1 cellular context compared by ENCODE assay signal in genomic region chr11:72744474-72744873, GRCh38.
TF ChIP-seq lines count a peak whose summit lies in the region.

No MANE protein-coding gene starts in this region.

TF ChIP-seq in K562, 482 proteins besides CTCF, POLR2A, EP300 and RAD21 (continues in another document):
- TF ChIP-seq, protein P1, sequence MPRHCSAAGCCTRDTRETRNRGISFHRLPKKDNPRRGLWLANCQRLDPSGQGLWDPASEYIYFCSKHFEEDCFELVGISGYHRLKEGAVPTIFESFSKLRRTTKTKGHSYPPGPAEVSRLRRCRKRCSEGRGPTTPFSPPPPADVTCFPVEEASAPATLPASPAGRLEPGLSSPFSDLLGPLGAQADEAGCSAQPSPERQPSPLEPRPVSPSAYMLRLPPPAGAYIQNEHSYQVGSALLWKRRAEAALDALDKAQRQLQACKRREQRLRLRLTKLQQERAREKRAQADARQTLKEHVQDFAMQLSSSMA (CRISPR knock-in tag; IDR thresholded peaks at IDR 0.05) = no peak
- no peak for TF ChIP-seq RBFOX2 (IDR thresholded peaks at IDR 0.05; ENCODE audit: low read depth, low read length)
- no peak for TF ChIP-seq STAT5A (IDR thresholded peaks at IDR 0.05; ENCODE audit: borderline replicate concordance, low read length)
- TF ChIP-seq, protein P2, sequence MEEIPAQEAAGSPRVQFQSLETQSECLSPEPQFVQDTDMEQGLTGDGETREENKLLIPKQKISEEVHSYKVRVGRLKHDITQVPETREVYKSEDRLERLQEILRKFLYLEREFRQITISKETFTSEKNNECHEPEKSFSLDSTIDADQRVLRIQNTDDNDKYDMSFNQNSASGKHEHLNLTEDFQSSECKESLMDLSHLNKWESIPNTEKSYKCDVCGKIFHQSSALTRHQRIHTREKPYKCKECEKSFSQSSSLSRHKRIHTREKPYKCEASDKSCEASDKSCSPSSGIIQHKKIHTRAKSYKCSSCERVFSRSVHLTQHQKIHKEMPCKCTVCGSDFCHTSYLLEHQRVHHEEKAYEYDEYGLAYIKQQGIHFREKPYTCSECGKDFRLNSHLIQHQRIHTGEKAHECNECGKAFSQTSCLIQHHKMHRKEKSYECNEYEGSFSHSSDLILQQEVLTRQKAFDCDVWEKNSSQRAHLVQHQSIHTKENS (CRISPR knock-in tag; IDR thresholded peaks at IDR 0.05) = no peak
- no peak for TF ChIP-seq ZNF274 (IDR thresholded peaks at IDR 0.05; ENCODE audit: borderline replicate concordance, low read depth, low read length)
- no peak for TF ChIP-seq ZNF384 (IDR thresholded peaks at IDR 0.05; ENCODE audit: low read depth, low read length)
- TF ChIP-seq ZNF212 (CRISPR knock-in tag; IDR thresholded peaks at IDR 0.05) = no peak
- TF ChIP-seq HOMEZ (CRISPR knock-in tag; IDR thresholded peaks at IDR 0.05) = no peak
- TF ChIP-seq GTF2A2 (tag; IDR thresholded peaks at IDR 0.05) = no peak
- no peak for TF ChIP-seq PURB (CRISPR knock-in tag; IDR thresholded peaks at IDR 0.05; ENCODE audit: low read depth)
- TF ChIP-seq MAFG (tag; conservative IDR thresholded peaks at IDR 0.05) = 0 out of 2 replicates have a peak, but pooled peaks have one; percentile 24
- no peak for TF ChIP-seq ZNF589 (CRISPR knock-in tag; IDR thresholded peaks at IDR 0.05; ENCODE audit: low read depth)
- TF ChIP-seq, protein P3, sequence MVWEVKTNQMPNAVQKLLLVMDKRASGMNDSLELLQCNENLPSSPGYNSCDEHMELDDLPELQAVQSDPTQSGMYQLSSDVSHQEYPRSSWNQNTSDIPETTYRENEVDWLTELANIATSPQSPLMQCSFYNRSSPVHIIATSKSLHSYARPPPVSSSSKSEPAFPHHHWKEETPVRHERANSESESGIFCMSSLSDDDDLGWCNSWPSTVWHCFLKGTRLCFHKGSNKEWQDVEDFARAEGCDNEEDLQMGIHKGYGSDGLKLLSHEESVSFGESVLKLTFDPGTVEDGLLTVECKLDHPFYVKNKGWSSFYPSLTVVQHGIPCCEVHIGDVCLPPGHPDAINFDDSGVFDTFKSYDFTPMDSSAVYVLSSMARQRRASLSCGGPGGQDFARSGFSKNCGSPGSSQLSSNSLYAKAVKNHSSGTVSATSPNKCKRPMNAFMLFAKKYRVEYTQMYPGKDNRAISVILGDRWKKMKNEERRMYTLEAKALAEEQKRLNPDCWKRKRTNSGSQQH (CRISPR knock-in tag; IDR thresholded peaks at IDR 0.05) = no peak
- TF ChIP-seq TARDBP (IDR thresholded peaks at IDR 0.05) = no peak
- no peak for TF ChIP-seq HNRNPK (IDR thresholded peaks at IDR 0.05; ENCODE audit: low read depth, low read length, poor library complexity, severe bottlenecking)
- no peak for TF ChIP-seq SRSF9 (IDR thresholded peaks at IDR 0.05; ENCODE audit: borderline replicate concordance, low read depth, low read length)
- no peak for TF ChIP-seq FOXM1 (IDR thresholded peaks at IDR 0.05; ENCODE audit: low read depth)
- no peak for TF ChIP-seq FOXM1 (CRISPR knock-in tag; IDR thresholded peaks at IDR 0.05; ENCODE audit: low read depth)
- TF ChIP-seq ATF7 (IDR thresholded peaks at IDR 0.05) = peak; percentile 15; the same call in 1 of the 2 replicates
- TF ChIP-seq JUND (IDR thresholded peaks at IDR 0.05; ENCODE audit: borderline replicate concordance, low read depth, low read length) = peak; percentile 62
- no peak for TF ChIP-seq JUND (tag; IDR thresholded peaks at IDR 0.05; ENCODE audit: borderline replicate concordance, low read depth, low read length)
- TF ChIP-seq, protein P4, sequence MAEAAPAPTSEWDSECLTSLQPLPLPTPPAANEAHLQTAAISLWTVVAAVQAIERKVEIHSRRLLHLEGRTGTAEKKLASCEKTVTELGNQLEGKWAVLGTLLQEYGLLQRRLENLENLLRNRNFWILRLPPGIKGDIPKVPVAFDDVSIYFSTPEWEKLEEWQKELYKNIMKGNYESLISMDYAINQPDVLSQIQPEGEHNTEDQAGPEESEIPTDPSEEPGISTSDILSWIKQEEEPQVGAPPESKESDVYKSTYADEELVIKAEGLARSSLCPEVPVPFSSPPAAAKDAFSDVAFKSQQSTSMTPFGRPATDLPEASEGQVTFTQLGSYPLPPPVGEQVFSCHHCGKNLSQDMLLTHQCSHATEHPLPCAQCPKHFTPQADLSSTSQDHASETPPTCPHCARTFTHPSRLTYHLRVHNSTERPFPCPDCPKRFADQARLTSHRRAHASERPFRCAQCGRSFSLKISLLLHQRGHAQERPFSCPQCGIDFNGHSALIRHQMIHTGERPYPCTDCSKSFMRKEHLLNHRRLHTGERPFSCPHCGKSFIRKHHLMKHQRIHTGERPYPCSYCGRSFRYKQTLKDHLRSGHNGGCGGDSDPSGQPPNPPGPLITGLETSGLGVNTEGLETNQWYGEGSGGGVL (CRISPR knock-in tag; IDR thresholded peaks at IDR 0.05) = no peak
- no peak for TF ChIP-seq NFXL1 (CRISPR knock-in tag; IDR thresholded peaks at IDR 0.05)
- no peak for TF ChIP-seq SRSF7 (optimal IDR thresholded peaks at IDR 0.05; ENCODE audit: low read depth, low read length)
- no peak for TF ChIP-seq NFRKB (IDR thresholded peaks at IDR 0.05; ENCODE audit: low read depth)
- TF ChIP-seq U2AF1 (optimal IDR thresholded peaks at IDR 0.05; ENCODE audit: low read depth, low read length) = no peak
- no peak for TF ChIP-seq MEF2A (IDR thresholded peaks at IDR 0.05; ENCODE audit: control insufficient read depth, low read depth, low read length)
- no peak for TF ChIP-seq BMI1 (IDR thresholded peaks at IDR 0.05; ENCODE audit: low read length)
- TF ChIP-seq PTTG1 (tag; IDR thresholded peaks at IDR 0.05; ENCODE audit: low read depth) = no peak
- TF ChIP-seq JUN (IDR thresholded peaks at IDR 0.05; ENCODE audit: borderline replicate concordance, low read depth, low read length) = 0 out of 2 replicates have a peak, but pooled peaks have one; percentile 10
- no peak for TF ChIP-seq JUN (CRISPR knock-in tag; IDR thresholded peaks at IDR 0.05; ENCODE audit: borderline replicate concordance)
- no peak for TF ChIP-seq NFYB (IDR thresholded peaks at IDR 0.05; ENCODE audit: extremely low read depth, insufficient read length)
- no peak for TF ChIP-seq ZNF41 (CRISPR knock-in tag; conservative IDR thresholded peaks at IDR 0.05)
- no peak for TF ChIP-seq GATA2 (CRISPR knock-in tag; IDR thresholded peaks at IDR 0.05)
- no peak for TF ChIP-seq SP1 (CRISPR knock-in tag; IDR thresholded peaks at IDR 0.05)
- TF ChIP-seq RBM39 (optimal IDR thresholded peaks at IDR 0.05; ENCODE audit: low read depth, low read length) = no peak
- TF ChIP-seq, protein P5, sequence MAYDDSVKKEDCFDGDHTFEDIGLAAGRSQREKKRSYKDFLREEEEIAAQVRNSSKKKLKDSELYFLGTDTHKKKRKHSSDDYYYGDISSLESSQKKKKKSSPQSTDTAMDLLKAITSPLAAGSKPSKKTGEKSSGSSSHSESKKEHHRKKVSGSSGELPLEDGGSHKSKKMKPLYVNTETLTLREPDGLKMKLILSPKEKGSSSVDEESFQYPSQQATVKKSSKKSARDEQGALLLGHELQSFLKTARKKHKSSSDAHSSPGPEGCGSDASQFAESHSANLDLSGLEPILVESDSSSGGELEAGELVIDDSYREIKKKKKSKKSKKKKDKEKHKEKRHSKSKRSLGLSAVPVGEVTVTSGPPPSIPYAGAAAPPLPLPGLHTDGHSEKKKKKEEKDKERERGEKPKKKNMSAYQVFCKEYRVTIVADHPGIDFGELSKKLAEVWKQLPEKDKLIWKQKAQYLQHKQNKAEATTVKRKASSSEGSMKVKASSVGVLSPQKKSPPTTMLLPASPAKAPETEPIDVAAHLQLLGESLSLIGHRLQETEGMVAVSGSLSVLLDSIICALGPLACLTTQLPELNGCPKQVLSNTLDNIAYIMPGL (CRISPR knock-in tag; IDR thresholded peaks at IDR 0.05) = no peak
- TF ChIP-seq FOSL1 (tag; conservative IDR thresholded peaks at IDR 0.05) = peak; percentile 35; the same call in 1 of the 2 replicates
- TF ChIP-seq, protein P6, sequence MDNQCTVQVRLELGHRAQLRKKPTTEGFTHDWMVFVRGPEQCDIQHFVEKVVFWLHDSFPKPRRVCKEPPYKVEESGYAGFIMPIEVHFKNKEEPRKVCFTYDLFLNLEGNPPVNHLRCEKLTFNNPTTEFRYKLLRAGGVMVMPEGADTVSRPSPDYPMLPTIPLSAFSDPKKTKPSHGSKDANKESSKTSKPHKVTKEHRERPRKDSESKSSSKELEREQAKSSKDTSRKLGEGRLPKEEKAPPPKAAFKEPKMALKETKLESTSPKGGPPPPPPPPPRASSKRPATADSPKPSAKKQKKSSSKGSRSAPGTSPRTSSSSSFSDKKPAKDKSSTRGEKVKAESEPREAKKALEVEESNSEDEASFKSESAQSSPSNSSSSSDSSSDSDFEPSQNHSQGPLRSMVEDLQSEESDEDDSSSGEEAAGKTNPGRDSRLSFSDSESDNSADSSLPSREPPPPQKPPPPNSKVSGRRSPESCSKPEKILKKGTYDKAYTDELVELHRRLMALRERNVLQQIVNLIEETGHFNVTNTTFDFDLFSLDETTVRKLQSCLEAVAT (IDR thresholded peaks at IDR 0.05) = no peak
- TF ChIP-seq SIN3A (IDR thresholded peaks at IDR 0.05; ENCODE audit: borderline replicate concordance in 2 of 2, control insufficient read depth in 1 of 2, low read depth in 2 of 2, low read length in 2 of 2) = no peak
- no peak for TF ChIP-seq FOXA1 (IDR thresholded peaks at IDR 0.05; ENCODE audit: borderline replicate concordance)
- TF ChIP-seq NFE2 (IDR thresholded peaks at IDR 0.05; ENCODE audit: low read depth) = peak; percentile 31; the same call in 1 of the 2 replicates
- no peak for TF ChIP-seq ATF1 (CRISPR knock-in tag; IDR thresholded peaks at IDR 0.05)
- TF ChIP-seq ATF1 (tag; IDR thresholded peaks at IDR 0.05) = no peak
- no peak for TF ChIP-seq ZNF57 (CRISPR knock-in tag; IDR thresholded peaks at IDR 0.05)
- TF ChIP-seq, protein P7, sequence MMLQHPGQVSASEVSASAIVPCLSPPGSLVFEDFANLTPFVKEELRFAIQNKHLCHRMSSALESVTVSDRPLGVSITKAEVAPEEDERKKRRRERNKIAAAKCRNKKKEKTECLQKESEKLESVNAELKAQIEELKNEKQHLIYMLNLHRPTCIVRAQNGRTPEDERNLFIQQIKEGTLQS (IDR thresholded peaks at IDR 0.05) = peak; percentile 40; the same call in 1 of the 2 replicates
- TF ChIP-seq, protein P7 (CRISPR knock-in tag; conservative IDR thresholded peaks at IDR 0.05) = no peak
- no peak for TF ChIP-seq SMAD3 (CRISPR knock-in tag; conservative IDR thresholded peaks at IDR 0.05)
- TF ChIP-seq, protein P8, sequence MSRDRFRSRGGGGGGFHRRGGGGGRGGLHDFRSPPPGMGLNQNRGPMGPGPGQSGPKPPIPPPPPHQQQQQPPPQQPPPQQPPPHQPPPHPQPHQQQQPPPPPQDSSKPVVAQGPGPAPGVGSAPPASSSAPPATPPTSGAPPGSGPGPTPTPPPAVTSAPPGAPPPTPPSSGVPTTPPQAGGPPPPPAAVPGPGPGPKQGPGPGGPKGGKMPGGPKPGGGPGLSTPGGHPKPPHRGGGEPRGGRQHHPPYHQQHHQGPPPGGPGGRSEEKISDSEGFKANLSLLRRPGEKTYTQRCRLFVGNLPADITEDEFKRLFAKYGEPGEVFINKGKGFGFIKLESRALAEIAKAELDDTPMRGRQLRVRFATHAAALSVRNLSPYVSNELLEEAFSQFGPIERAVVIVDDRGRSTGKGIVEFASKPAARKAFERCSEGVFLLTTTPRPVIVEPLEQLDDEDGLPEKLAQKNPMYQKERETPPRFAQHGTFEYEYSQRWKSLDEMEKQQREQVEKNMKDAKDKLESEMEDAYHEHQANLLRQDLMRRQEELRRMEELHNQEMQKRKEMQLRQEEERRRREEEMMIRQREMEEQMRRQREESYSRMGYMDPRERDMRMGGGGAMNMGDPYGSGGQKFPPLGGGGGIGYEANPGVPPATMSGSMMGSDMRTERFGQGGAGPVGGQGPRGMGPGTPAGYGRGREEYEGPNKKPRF (IDR thresholded peaks at IDR 0.05; ENCODE audit: low read depth, low read length) = no peak
- TF ChIP-seq KDM4B (IDR thresholded peaks at IDR 0.05; ENCODE audit: borderline replicate concordance in 2 of 2, low read depth in 1 of 2) = no peak
- TF ChIP-seq ZNF75A (CRISPR knock-in tag; IDR thresholded peaks at IDR 0.05) = no peak
- peak; percentile 29; the same call in 1 of the 2 replicates for TF ChIP-seq ARID1B (IDR thresholded peaks at IDR 0.05)
- peak; percentile 58 for TF ChIP-seq DPF2 (IDR thresholded peaks at IDR 0.05)
- TF ChIP-seq ILK (tag; IDR thresholded peaks at IDR 0.05; ENCODE audit: borderline replicate concordance, low read depth) = no peak
- TF ChIP-seq LEF1 (IDR thresholded peaks at IDR 0.05) = no peak
- no peak for TF ChIP-seq TBP (optimal IDR thresholded peaks at IDR 0.05; ENCODE audit: low read depth, low read length)
- TF ChIP-seq ZNF253 (CRISPR knock-in tag; conservative IDR thresholded peaks at IDR 0.05) = no peak
- no peak for TF ChIP-seq BHLHE40 (IDR thresholded peaks at IDR 0.05; ENCODE audit: low read length)
- TF ChIP-seq ZBTB7A (IDR thresholded peaks at IDR 0.05; ENCODE audit: borderline replicate concordance, control insufficient read depth, low read depth, low read length) = peak; percentile 89
